ENCODE assay signal across 2 cellular contexts in the genomic region with DNA sequence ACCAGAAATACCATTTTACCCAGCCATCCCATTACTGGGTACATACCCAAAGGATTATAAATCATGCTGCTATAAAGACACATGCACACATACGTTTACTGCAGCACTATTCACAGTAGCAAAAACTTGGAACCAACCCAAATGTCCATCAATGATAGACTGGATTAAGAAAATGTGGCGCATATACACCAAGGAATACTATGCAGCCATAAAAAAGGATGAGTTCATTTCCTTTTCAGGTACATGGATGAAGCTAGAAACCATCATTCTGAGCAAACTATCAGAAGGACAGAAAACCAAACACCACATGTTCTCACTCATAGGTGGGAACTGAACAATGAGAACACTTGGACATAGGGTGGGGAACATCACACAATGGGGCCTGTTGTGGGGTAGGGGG.
DNase-seq lines count a peak whose midpoint lies in the region; ATAC-seq, FAIRE-seq and TF ChIP-seq lines count a peak whose summit lies in the region.
"Not testable (repeated sequence)": the region's sequence is repeated elsewhere in the genome, so short reads cannot be mapped to it uniquely, and the experiment has no call there.

No MANE protein-coding gene starts in this region.

- not testable (repeated sequence) for H3K27me3 ChIP-seq in K562 (ENCODE audit: control insufficient read depth in 2 of 2, insufficient read depth in 2 of 2, low read length in 2 of 2)

- not testable (repeated sequence) for TF ChIP-seq POLR2A in K562 (conservative IDR thresholded peaks at IDR 0.05)

- not testable (repeated sequence) for FAIRE-seq in K562 (lab: Jason Lieb, UNC)

- BruUV-seq in K562 (replicated peaks; lab: Mats Ljungman, UMichigan), result not testable (repeated sequence)

- in situ Hi-C loops in K562 (cut with MboI), result not testable (repeated sequence)

- WGBS in K562 (ENCODE audit: insufficient coverage, low coverage, missing lambda C conversion rate), result 48% methylated on average over 2 of the region's 2 CpGs

- CTCF ChIA-PET in HEK293 (lab: Yijun Ruan, JAX); K562 (lab: Yijun Ruan, JAX; ENCODE audit: low intra/inter-chr PET ratio): not testable (repeated sequence)

- not testable (repeated sequence) for H3K9me3 ChIP-seq in HEK293 (ENCODE audit: control insufficient read depth, insufficient read depth, low read depth, low read length); K562 (replicated peaks; ENCODE audit: control insufficient read depth, insufficient read depth, low read depth, low read length)

- not testable (repeated sequence) for TF ChIP-seq RAD21 in K562 (CRISPR knock-in tag; conservative IDR thresholded peaks at IDR 0.05 in 1 of 2, IDR thresholded peaks at IDR 0.05 in 1 of 2)

- POLR2A ChIA-PET in HEK293 (lab: Yijun Ruan, JAX), result not testable (repeated sequence)
- POLR2A ChIA-PET in K562 (lab: Yijun Ruan, JAX), result interaction anchor here (0.8 kb wide), 1 partner anchor 22 kb away, joined by 3 read pairs; no protein-coding TSS in a partner anchor

- not testable (repeated sequence) for DNase-seq in K562 (ENCODE audit: extremely low read depth in 1 of 4, low spot score in 3 of 4)

- not testable (repeated sequence) for H3K27ac ChIP-seq in HEK293 (ENCODE audit: extremely low read depth, low read depth, low read length); K562 (ENCODE audit: extremely low read depth, low read depth, low read length)

- not testable (repeated sequence) for H3K4me3 ChIP-seq in HEK293 (ENCODE audit: low read depth, low read length); K562

- TF ChIP-seq CTCF in HEK293 (tag by site-specific recombination; IDR thresholded peaks at IDR 0.05); K562 (IDR thresholded peaks at IDR 0.05 in 2 of 3, conservative IDR thresholded peaks at IDR 0.05 in 1 of 3; ENCODE audit: insufficient read depth in 2 of 3, low read depth in 1 of 3, low read length in 3 of 3): not testable (repeated sequence)

- not testable (repeated sequence) for TF ChIP-seq EP300 in K562 (IDR thresholded peaks at IDR 0.05; ENCODE audit: low read length)

- not testable (repeated sequence) for H3K4me1 ChIP-seq in HEK293 (ENCODE audit: control insufficient read depth, insufficient read depth, low read length); K562 (replicated peaks in 1 of 2; ENCODE audit: control insufficient read depth in 2 of 2, insufficient read depth in 2 of 2, low read length in 2 of 2)

- H2AFZ ChIP-seq in K562 (ENCODE audit: low read depth, low read length), result not testable (repeated sequence)

- not testable (repeated sequence) for H3K9ac ChIP-seq in K562 (ENCODE audit: insufficient read depth in 1 of 2, low read depth in 2 of 2, low read length in 2 of 2)

- intact Hi-C loops in K562 (cut with micrococcal nuclease), result not testable (repeated sequence)

- H3K9me1 ChIP-seq in K562 (ENCODE audit: control insufficient read depth, insufficient read depth, low read length), result not testable (repeated sequence)

- H4K20me1 ChIP-seq in K562 (replicated peaks; ENCODE audit: control insufficient read depth, insufficient read depth, low read length), result not testable (repeated sequence)

- H3K36me3 ChIP-seq in HEK293 (ENCODE audit: control insufficient read depth in 2 of 2, insufficient read depth in 1 of 2, low read length in 2 of 2); K562 (ENCODE audit: control insufficient read depth, insufficient read depth, low read length): not testable (repeated sequence)

- not testable (repeated sequence) for H3K79me2 ChIP-seq in K562 (ENCODE audit: control insufficient read depth, insufficient read depth, low read length)

- ATAC-seq in K562, result not testable (repeated sequence)

- H3K4me2 ChIP-seq in K562 (ENCODE audit: insufficient read depth, low read length), result not testable (repeated sequence)

TF ChIP-seq in HEK293, 187 proteins besides CTCF, POLR2A, EP300 and RAD21:
- TF ChIP-seq, protein P1, sequence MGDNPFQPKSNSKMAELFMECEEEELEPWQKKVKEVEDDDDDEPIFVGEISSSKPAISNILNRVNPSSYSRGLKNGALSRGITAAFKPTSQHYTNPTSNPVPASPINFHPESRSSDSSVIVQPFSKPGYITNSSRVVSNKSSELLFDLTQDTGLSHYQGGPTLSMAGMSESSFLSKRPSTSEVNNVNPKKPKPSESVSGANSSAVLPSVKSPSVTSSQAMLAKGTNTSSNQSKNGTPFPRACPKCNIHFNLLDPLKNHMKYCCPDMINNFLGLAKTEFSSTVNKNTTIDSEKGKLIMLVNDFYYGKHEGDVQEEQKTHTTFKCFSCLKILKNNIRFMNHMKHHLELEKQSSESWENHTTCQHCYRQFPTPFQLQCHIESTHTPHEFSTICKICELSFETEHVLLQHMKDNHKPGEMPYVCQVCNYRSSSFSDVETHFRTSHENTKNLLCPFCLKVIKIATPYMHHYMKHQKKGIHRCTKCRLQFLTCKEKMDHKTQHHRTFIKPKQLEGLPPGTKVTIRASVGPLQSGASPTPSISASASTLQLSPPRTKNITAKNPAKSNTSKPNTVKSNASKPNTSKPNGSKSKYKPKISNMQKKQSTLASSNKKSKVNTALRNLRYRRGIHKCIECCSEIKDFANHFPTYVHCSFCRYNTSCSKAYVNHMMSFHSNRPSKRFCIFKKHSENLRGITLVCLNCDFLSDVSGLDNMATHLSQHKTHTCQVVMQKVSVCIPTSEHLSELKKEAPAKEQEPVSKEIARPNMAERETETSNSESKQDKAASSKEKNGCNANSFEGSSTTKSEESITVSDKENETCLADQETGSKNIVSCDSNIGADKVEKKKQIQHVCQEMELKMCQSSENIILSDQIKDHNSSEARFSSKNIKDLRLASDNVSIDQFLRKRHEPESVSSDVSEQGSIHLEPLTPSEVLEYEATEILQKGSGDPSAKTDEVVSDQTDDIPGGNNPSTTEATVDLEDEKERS (tag by site-specific recombination; IDR thresholded peaks at IDR 0.05), result 0 out of 2 replicates have a peak, but pooled peaks have one; percentile 24
- TF ChIP-seq ZNF146 (tag by site-specific recombination; IDR thresholded peaks at IDR 0.05), result peak; percentile 94

TF ChIP-seq in K562, 482 proteins besides CTCF, POLR2A, EP300 and RAD21:
- TF ChIP-seq BCOR (IDR thresholded peaks at IDR 0.05) (peak; percentile 49; the same call in 1 of the 2 replicates), KDM1A (IDR thresholded peaks at IDR 0.05) (peak in 1 of 2 experiments; percentile 34; a peak in 1 of 4 replicates), ZNF146 (CRISPR knock-in tag; IDR thresholded peaks at IDR 0.05; ENCODE audit: unreplicated experiment) (peak; percentile 94)
